In the genomic region with DNA sequence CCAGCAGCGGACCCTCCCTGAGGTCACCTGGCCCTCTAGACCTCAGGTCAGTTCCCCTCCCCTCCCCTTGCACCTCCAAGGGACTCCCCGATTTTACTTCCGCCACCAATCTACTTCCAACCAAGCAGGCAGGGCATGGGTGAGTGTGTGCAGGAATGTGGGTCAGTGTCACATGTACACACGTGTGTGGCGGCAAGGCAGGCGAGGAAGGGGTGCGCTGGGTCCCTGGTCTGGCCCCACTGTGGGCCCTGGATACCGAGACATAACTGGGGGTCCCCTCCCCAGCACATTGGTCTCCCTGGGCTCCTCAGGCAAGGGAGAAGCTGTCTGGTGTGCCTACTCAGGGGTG, we compare ENCODE assay signal across 1 cellular context.
TF ChIP-seq lines count a peak whose summit lies in the region.

No MANE protein-coding gene starts in this region.

TF ChIP-seq in HEK293T, 16 proteins besides CTCF, POLR2A, EP300 and RAD21 (continued from another document):
- no peak for TF ChIP-seq PKNOX1 (IDR thresholded peaks at IDR 0.05)
- no peak for TF ChIP-seq CTBP1 (IDR thresholded peaks at IDR 0.05; ENCODE audit: borderline replicate concordance)
TF ChIP-seq in HEK293T: peak in this region for 0.
